ENCODE assay signal across 16 cellular contexts in the genomic region with DNA sequence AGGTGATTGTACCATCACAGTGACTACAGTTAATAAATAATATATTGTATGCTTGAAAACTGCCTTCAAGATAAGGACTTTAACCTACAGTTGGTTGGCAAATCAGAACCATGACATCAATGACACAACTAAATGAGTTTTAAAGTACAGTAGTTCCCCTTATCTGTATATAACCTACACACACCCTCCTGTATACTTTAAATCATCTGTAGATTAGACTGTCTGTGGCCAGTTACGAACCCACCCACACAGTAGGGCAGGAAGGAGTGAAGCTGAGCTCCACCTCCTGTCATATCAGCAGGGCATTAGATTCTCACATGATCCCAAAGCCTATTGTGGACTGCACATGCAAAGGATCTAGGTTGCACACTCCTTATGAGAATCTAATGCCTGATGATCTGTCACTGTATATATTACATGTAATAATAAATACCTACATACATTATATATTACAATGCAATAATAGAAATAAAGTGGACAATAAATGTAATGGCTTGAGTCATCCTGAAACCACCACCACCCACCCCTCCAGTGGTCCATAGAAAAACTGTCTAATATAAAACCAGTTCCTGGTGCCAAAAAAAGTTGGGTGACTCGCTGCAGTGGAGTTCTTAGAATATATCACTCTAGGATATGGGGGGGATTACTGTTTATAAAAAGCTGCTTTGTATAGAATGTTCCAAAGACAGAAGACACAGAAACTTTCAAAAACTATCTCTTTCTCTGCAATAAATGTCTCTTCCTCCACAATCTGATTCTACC. TPM values are rescaled to one million over a fixed set of nuclear protein-coding genes. Genes with fewer than 3 reads are reported as not detected.
A peak's percentile ranks its signal among the peaks of the same experiment; 100 is the strongest.
DNase-seq lines count a peak whose midpoint lies in the region; ATAC-seq and TF ChIP-seq lines count a peak whose summit lies in the region.
"Had no signal": no experiment of that assay in that cellular context is flagged by ENCODE, and none has a peak within 500 bp of the region (broad histone marks: within the 10 kb centered on the region; RNA-seq: fewer than 3 reads in every experiment).

No MANE protein-coding gene starts in this region.

- H3K4me3 ChIP-seq in CD8-positive, alpha-beta memory T cell (ENCODE audit: low read length), result no peak overlapping the region
- H3K4me3 ChIP-seq: dorsolateral prefrontal cortex had no signal

- H3K9me3 ChIP-seq in CD8-positive, alpha-beta memory T cell (ENCODE audit: low read length), result no peaks in the 10 kb centered on the region

- peak overlapping the region in 3 of 7 donors; percentile 10 to 27 (median 14) for H3K4me3 Mint-ChIP-seq in CD8-positive, alpha-beta memory T cell
- H3K4me3 Mint-ChIP-seq in activated T-helper 17 cell treated with anti-CD3 and anti-CD28 coated beads, Interleukin-2, amount 50 U/mL, for 72 hours, result peak overlapping the region; percentile 37
- no peak overlapping the region for H3K4me3 Mint-ChIP-seq in naive B cell
- H3K4me3 Mint-ChIP-seq in HFFc6, result no peak overlapping the region

- H3K4me1 ChIP-seq in CD8-positive, alpha-beta memory T cell (ENCODE audit: insufficient read depth, low read length), result peaks cover 49% of the 10 kb centered on the region

- H3K36me3 ChIP-seq in CD8-positive, alpha-beta memory T cell (ENCODE audit: insufficient read depth, low read length), result no peaks in the 10 kb centered on the region

- H3K27ac ChIP-seq in CD8-positive, alpha-beta memory T cell (ENCODE audit: low read depth, low read length), result no peak overlapping the region
- H3K27ac ChIP-seq: dorsolateral prefrontal cortex had no signal

- H3K27me3 Mint-ChIP-seq in CD8-positive, alpha-beta memory T cell, result no peaks in the 10 kb centered on the region
- no peaks in the 10 kb centered on the region for H3K27me3 Mint-ChIP-seq in activated T-helper 17 cell treated with anti-CD3 and anti-CD28 coated beads, Interleukin-2, amount 50 U/mL, for 72 hours
- no peaks in the 10 kb centered on the region for H3K27me3 Mint-ChIP-seq in naive B cell
- peaks cover 3% of the 10 kb centered on the region; the same call in 1 of the 2 replicates for H3K27me3 Mint-ChIP-seq in HFFc6 (ENCODE audit: insufficient read depth)

- peaks cover 33 to 65% (median 57%) of the 10 kb centered on the region in 3 donors for H3K4me1 Mint-ChIP-seq in CD8-positive, alpha-beta memory T cell
- H3K4me1 Mint-ChIP-seq in activated T-helper 17 cell treated with anti-CD3 and anti-CD28 coated beads, Interleukin-2, amount 50 U/mL, for 72 hours, result peaks cover 28% of the 10 kb centered on the region
- peaks cover 21 to 54% (median 40%) of the 10 kb centered on the region in 3 donors for H3K4me1 Mint-ChIP-seq in naive B cell
- H3K4me1 Mint-ChIP-seq in HFFc6 (ENCODE audit: low read depth), result peaks cover 8% of the 10 kb centered on the region

- H3K27me3 ChIP-seq in CD8-positive, alpha-beta memory T cell (ENCODE audit: insufficient read depth, low read length, poor library complexity, severe bottlenecking), result no peaks in the 10 kb centered on the region
- H3K27me3 ChIP-seq: dorsolateral prefrontal cortex had no signal

- peaks cover 3 to 12% (median 3%) of the 10 kb centered on the region in 3 donors for H3K36me3 Mint-ChIP-seq in CD8-positive, alpha-beta memory T cell
- peaks cover 3% of the 10 kb centered on the region for H3K36me3 Mint-ChIP-seq in activated T-helper 17 cell treated with anti-CD3 and anti-CD28 coated beads, Interleukin-2, amount 50 U/mL, for 72 hours (ENCODE audit: low read depth)
- H3K36me3 Mint-ChIP-seq in naive B cell (peaks cover 9% of the 10 kb centered on the region in 2 donors), HFFc6 (ENCODE audit: low read depth) (no peaks in the 10 kb centered on the region)

- CTCF ChIA-PET in CD8-positive, alpha-beta memory T cell (lab: Charles Lee), result no interaction called here

- POLR2A ChIA-PET in CD8-positive, alpha-beta memory T cell (lab: Charles Lee), result interaction anchor here (0.5 kb wide), 1 partner anchor 17 kb away, joined by 3 read pairs; no protein-coding TSS in a partner anchor

- no peak for TF ChIP-seq CTCF in HFFc6 (IDR thresholded peaks at IDR 0.05)

- no peaks in the 10 kb centered on the region for H3K9me3 Mint-ChIP-seq in CD8-positive, alpha-beta memory T cell
- H3K9me3 Mint-ChIP-seq in activated T-helper 17 cell treated with anti-CD3 and anti-CD28 coated beads, Interleukin-2, amount 50 U/mL, for 72 hours, result no peaks in the 10 kb centered on the region
- peaks cover 0 to 2% (median 0%) of the 10 kb centered on the region in 7 donors for H3K9me3 Mint-ChIP-seq in naive B cell
- peaks cover 3% of the 10 kb centered on the region; the same call in 1 of the 2 replicates for H3K9me3 Mint-ChIP-seq in HFFc6

- DNase-seq in CD8-positive, alpha-beta memory T cell, result no peak
- DNase-seq in naive B cell, result no peak
- DNase-seq in NCI-H1105 treated with DMSO at 0.1 percent for 48 hours (lab: John Stamatoyannopoulos, UW), result no peak
- DNase-seq in HFFc6, result no peak
- no peak for DNase-seq in hypothalamus (lab: John Stamatoyannopoulos, UW)
- DNase-seq: activated CD8-positive, alpha-beta memory T cell treated with anti-CD3 and anti-CD28 coated beads, Interleukin-2, amount 50 U/mL, for 48 hours; anterior cingulate cortex; dorsolateral prefrontal cortex; GF-D8; Kasumi-1; NCI-H774; stimulated activated CD4-positive, alpha-beta T cell treated with anti-CD3 and anti-CD28 coated beads, Interleukin-4, amount 100 ng/mL, for 4 hours had no signal

- ATAC-seq in GM19351 (IDR thresholded peaks at IDR 0.05; ENCODE audit: unreplicated experiment), result peak; percentile 23
- ATAC-seq in activated T-helper 17 cell treated with anti-CD3 and anti-CD28 coated beads, Interleukin-2, amount 50 U/mL, for 72 hours (replicated peaks), result peak; percentile 73
- ATAC-seq in naive B cell (ENCODE audit: low read depth in 2 of 2), result no peak
- ATAC-seq: Right ventricle myocardium inferior, sciatic nerve had no signal

- H3K27ac Mint-ChIP-seq in CD8-positive, alpha-beta memory T cell, result peak overlapping the region in 7 of 8 donors; percentile 48 to 84 (median 58)
- H3K27ac Mint-ChIP-seq in activated T-helper 17 cell treated with anti-CD3 and anti-CD28 coated beads, Interleukin-2, amount 50 U/mL, for 72 hours, result peak overlapping the region; percentile 46
- peak overlapping the region in 4 of 6 donors; percentile 0 to 71 (median 46) for H3K27ac Mint-ChIP-seq in naive B cell
- H3K27ac Mint-ChIP-seq in HFFc6, result no peak overlapping the region

RNA-seq across cellular contexts. Expression of a gene that starts 5.6 kb away (rescaled TPM):
- 10 to 100 TPM; 18.0 to 19.0 TPM for total RNA-seq in CD8-positive, alpha-beta memory T cell
- polyA plus RNA-seq in CD8-positive, alpha-beta memory T cell, result 20.1 TPM
- 10 to 100 TPM; 19.9 to 20.6 TPM for total RNA-seq in activated T-helper 17 cell treated with anti-CD3 and anti-CD28 coated beads, Interleukin-2, amount 50 U/mL, for 72 hours
- polyA plus RNA-seq in naive B cell (ENCODE audit: low read depth in 6 of 6), result 10 to 100 TPM; 29.0 to 43.8 (median 38.3) TPM
- under 1 TPM in 4 of 6 experiments, not detected in 2; 0.11 to 0.82 (median 0.55) TPM for total RNA-seq in HFFc6 (2021; fragmentation: NEBNext Ultra II Directional; extraction: Animal tissue kit (Norgen Biotek cat#: 25700))

Comparison
In these comparisons a context has a peak if more than half of its experiments do, and no peak if none do; other contexts are left out.
1. ATAC-seq: peak in GM19351 (single experiment) and activated T-helper 17 cell treated with anti-CD3 and anti-CD28 coated beads, Interleukin-2, amount 50 U/mL, for 72 hours (single experiment); none in naive B cell (0 of 2).
2. RNA of a gene that starts 5.6 kb away (total RNA-seq): 19.9 to 20.6 TPM in activated T-helper 17 cell treated with anti-CD3 and anti-CD28 coated beads, Interleukin-2, amount 50 U/mL, for 72 hours and 18.0 to 19.0 TPM in CD8-positive, alpha-beta memory T cell; 0.11 to 0.82 TPM in HFFc6; every median in the first group is over 10 times any median in the second.